Comparison of ENCODE assay signal across 9 cellular contexts in genomic region chr11:74091549-74091948, GRCh38.
"Had no signal": no experiment of that assay in that cellular context is flagged by ENCODE, and none has a peak within 500 bp of the region (broad histone marks: within the 10 kb centered on the region; RNA-seq: fewer than 3 reads in every experiment).

No MANE protein-coding gene starts in this region.

- DNase-seq: GM23248, GOT3, H7, H9, HCEC 1CT, HFFc6 had no signal

- H3K27ac ChIP-seq: GM23248 had no signal

- H3K4me1 Mint-ChIP-seq: GM23338, H9 had no signal

- H3K4me3 Mint-ChIP-seq: GM23338, H9, HFFc6 had no signal

- H3K4me1 ChIP-seq: HAP-1 had no signal

- H3K27ac Mint-ChIP-seq: GM23338, H9, HFFc6 had no signal

- H3K4me2 ChIP-seq: GM23338 had no signal

- H3K4me3 ChIP-seq: GM23248, GM23338, HAP-1 had no signal

- H3K9me3 Mint-ChIP-seq: GM23338, H9, HFFc6 had no signal

- H2AFZ ChIP-seq: GM23248, GM23338 had no signal

- H3K9me3 ChIP-seq: HAP-1 had no signal

- ATAC-seq: GM23338, HCT116 had no signal
